Comparison of ENCODE assay signal across 15 cellular contexts in the genomic region with DNA sequence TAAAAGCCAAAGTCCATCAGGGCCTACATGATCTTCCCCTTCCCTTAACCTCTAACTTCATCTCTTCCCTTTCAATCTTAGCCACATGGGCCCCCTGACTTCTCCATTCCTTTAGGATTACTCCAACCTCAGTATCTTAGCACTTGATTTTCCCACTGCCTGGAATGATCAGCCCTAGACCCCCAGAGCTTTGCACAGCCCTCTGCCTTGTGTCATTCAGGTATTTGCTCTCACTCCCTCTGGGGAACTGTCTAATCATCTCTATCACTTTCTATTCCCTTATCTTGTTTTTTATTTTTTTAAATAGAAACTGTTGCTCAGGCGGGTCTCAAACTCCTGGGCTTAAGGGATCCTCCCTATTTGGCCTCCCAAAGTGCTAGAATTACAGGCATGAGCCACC. TPM values are rescaled to one million over a fixed set of nuclear protein-coding genes. Genes with fewer than 3 reads are reported as not detected.
DNase-seq lines count a peak whose midpoint lies in the region; ATAC-seq and TF ChIP-seq lines count a peak whose summit lies in the region.
"Had no signal": no experiment of that assay in that cellular context is flagged by ENCODE, and none has a peak within 500 bp of the region (broad histone marks: within the 10 kb centered on the region; RNA-seq: fewer than 3 reads in every experiment).

No MANE protein-coding gene starts in this region.

- H3K27ac Mint-ChIP-seq in MCF 10A (ENCODE audit: low read depth, unreplicated experiment), result peak overlapping the region; percentile 10
- H3K27ac Mint-ChIP-seq in effector memory CD8-positive, alpha-beta T cell, result peak overlapping the region; percentile 67 to 83
- peak overlapping the region; percentile 15 for H3K27ac Mint-ChIP-seq in stimulated activated naive B cell treated with anti-CD40 and anti-IgM and Interleukin-4, amounts not matched to agents 10 μg/mL and 1 μg/mL and 100 μg/mL, for 72 hours

- POLR2A ChIA-PET in MCF 10A (lab: Yijun Ruan, JAX), result interaction anchor here (0.6 to 8.5 kb wide), 7 partner anchors 12 to 815 kb away, joined by 3 to 170 read pairs (median 7); a partner anchor contains a TSS

- H3K9me3 Mint-ChIP-seq in MCF 10A (ENCODE audit: unreplicated experiment), result peaks cover 8% of the 10 kb centered on the region
- peaks cover 11 to 12% of the 10 kb centered on the region in 2 donors for H3K9me3 Mint-ChIP-seq in effector memory CD8-positive, alpha-beta T cell
- H3K9me3 Mint-ChIP-seq in stimulated activated naive B cell treated with anti-CD40 and anti-IgM and Interleukin-4, amounts not matched to agents 10 μg/mL and 1 μg/mL and 100 μg/mL, for 72 hours, result peaks cover 14 to 21% of the 10 kb centered on the region in 2 donors

- no TSS peak for BruUV-seq in MCF 10A (replicated peaks; lab: Mats Ljungman, UMichigan)

- no peak overlapping the region for H3K4me3 Mint-ChIP-seq in MCF 10A (ENCODE audit: unreplicated experiment)
- H3K4me3 Mint-ChIP-seq in effector memory CD8-positive, alpha-beta T cell, result no peak overlapping the region
- H3K4me3 Mint-ChIP-seq in stimulated activated naive B cell treated with anti-CD40 and anti-IgM and Interleukin-4, amounts not matched to agents 10 μg/mL and 1 μg/mL and 100 μg/mL, for 72 hours, result peak overlapping the region; percentile 8 to 57
- H3K4me3 Mint-ChIP-seq: naive B cell had no signal

- no peaks in the 10 kb centered on the region for H3K4me1 ChIP-seq in breast epithelium
- peaks cover 29% of the 10 kb centered on the region for H3K4me1 ChIP-seq in RWPE2 (ENCODE audit: insufficient read depth, poor library complexity, severe bottlenecking)
- H3K4me1 ChIP-seq: right lobe of liver had no signal

- intact Hi-C loops in MCF 10A (cut with micrococcal nuclease), result no loop called here
- intact Hi-C loops in breast epithelium (cut with DNase I; ENCODE audit: low total_unique reads), result no loop called here
- intact Hi-C loops in posterior cingulate gyrus (cut with DNase I), result no loop called here

- no peak overlapping the region for H3K27ac ChIP-seq in breast epithelium
- H3K27ac ChIP-seq in RWPE2 (ENCODE audit: poor library complexity, severe bottlenecking), result no peak overlapping the region
- H3K27ac ChIP-seq: body of pancreas, heart left ventricle, right lobe of liver had no signal

- H3K36me3 ChIP-seq in breast epithelium (peaks cover under 1% of the 10 kb centered on the region), RWPE2 (ENCODE audit: low read depth) (peaks cover 57% of the 10 kb centered on the region)

- H3K36me3 Mint-ChIP-seq in MCF 10A (ENCODE audit: insufficient read depth, unreplicated experiment), result peaks cover 87% of the 10 kb centered on the region
- peaks cover 55% of the 10 kb centered on the region for H3K36me3 Mint-ChIP-seq in effector memory CD8-positive, alpha-beta T cell (ENCODE audit: insufficient read depth)
- peaks cover 80 to 82% of the 10 kb centered on the region in 2 donors for H3K36me3 Mint-ChIP-seq in stimulated activated naive B cell treated with anti-CD40 and anti-IgM and Interleukin-4, amounts not matched to agents 10 μg/mL and 1 μg/mL and 100 μg/mL, for 72 hours

- peaks cover 16 to 21% of the 10 kb centered on the region in 2 donors for H3K9me3 ChIP-seq in breast epithelium
- peaks cover 10% of the 10 kb centered on the region for H3K9me3 ChIP-seq in RWPE2 (ENCODE audit: severe bottlenecking)
- H3K9me3 ChIP-seq: BE2C had no signal

- TF ChIP-seq CTCF in MCF 10A (IDR thresholded peaks at IDR 0.05; ENCODE audit: unreplicated experiment) (no peak), breast epithelium (IDR thresholded peaks at IDR 0.05) (no peak), RWPE2 (IDR thresholded peaks at IDR 0.05; ENCODE audit: poor library complexity, severe bottlenecking) (no peak)

- H3K4me3 ChIP-seq in breast epithelium (no peak overlapping the region), RWPE2 (ENCODE audit: severe bottlenecking) (no peak overlapping the region)
- H3K4me3 ChIP-seq: body of pancreas, heart left ventricle, right lobe of liver had no signal

- TF ChIP-seq POLR2A in breast epithelium (IDR thresholded peaks at IDR 0.05), result no peak

- no peaks in the 10 kb centered on the region for H3K27me3 Mint-ChIP-seq in MCF 10A (ENCODE audit: insufficient read depth, unreplicated experiment)
- H3K27me3 Mint-ChIP-seq in effector memory CD8-positive, alpha-beta T cell, result no peaks in the 10 kb centered on the region
- no peaks in the 10 kb centered on the region for H3K27me3 Mint-ChIP-seq in stimulated activated naive B cell treated with anti-CD40 and anti-IgM and Interleukin-4, amounts not matched to agents 10 μg/mL and 1 μg/mL and 100 μg/mL, for 72 hours
- H3K27me3 Mint-ChIP-seq: naive B cell had no signal

- H3K27me3 ChIP-seq in breast epithelium, result no peaks in the 10 kb centered on the region
- H3K27me3 ChIP-seq in RWPE2 (ENCODE audit: insufficient read depth, poor library complexity, severe bottlenecking), result no peaks in the 10 kb centered on the region
- H3K27me3 ChIP-seq: BE2C, body of pancreas, heart left ventricle, right lobe of liver had no signal

- CTCF ChIA-PET in MCF 10A (lab: Yijun Ruan, JAX), result interaction anchor here (1.1 kb wide), 1 partner anchor 28 kb away, joined by 3 read pairs; no protein-coding TSS in a partner anchor

- no peak for DNase-seq in MCF 10A (ENCODE audit: unreplicated experiment)
- DNase-seq in breast epithelium (ENCODE audit: low spot score in 2 of 2), result no peak
- DNase-seq in RWPE2 (ENCODE audit: low spot score), result no peak
- no peak for DNase-seq in effector memory CD8-positive, alpha-beta T cell
- no peak for DNase-seq in stimulated activated naive B cell treated with anti-CD40 and anti-IgM and Interleukin-4, amounts not matched to agents 10 μg/mL and 1 μg/mL and 100 μg/mL, for 72 hours
- DNase-seq in NCI-H510A treated with DMSO at 0.1 percent for 48 hours (lab: John Stamatoyannopoulos, UW), result no peak
- no peak for DNase-seq in posterior cingulate gyrus
- DNase-seq: BE2C, body of pancreas, heart left ventricle, naive B cell, NCI-H1436, NCI-H524 treated with DMSO at 0.1 percent for 48 hours, right lobe of liver had no signal

- ATAC-seq in RWPE2 (ENCODE audit: low read depth), result peak; percentile 2
- no peak for ATAC-seq in effector memory CD8-positive, alpha-beta T cell (replicated peaks)
- ATAC-seq in stimulated activated naive B cell treated with anti-CD40 and anti-IgM and Interleukin-4, amounts not matched to agents 10 μg/mL and 1 μg/mL and 100 μg/mL, for 72 hours (replicated peaks), result peak; percentile 22 to 44
- no peak for ATAC-seq in GM19035 (IDR thresholded peaks at IDR 0.05; ENCODE audit: unreplicated experiment)
- ATAC-seq: body of pancreas, heart left ventricle had no signal

- H3K4me1 Mint-ChIP-seq in MCF 10A (ENCODE audit: insufficient read depth, unreplicated experiment), result peaks cover 24% of the 10 kb centered on the region
- peaks cover 11 to 14% of the 10 kb centered on the region in 2 donors for H3K4me1 Mint-ChIP-seq in effector memory CD8-positive, alpha-beta T cell (ENCODE audit: low read depth in 2 of 2)
- peaks cover 25 to 43% of the 10 kb centered on the region in 2 donors for H3K4me1 Mint-ChIP-seq in stimulated activated naive B cell treated with anti-CD40 and anti-IgM and Interleukin-4, amounts not matched to agents 10 μg/mL and 1 μg/mL and 100 μg/mL, for 72 hours

RNA-seq across cellular contexts. Expression of a gene that starts 13.3 kb away (rescaled TPM):
- total RNA-seq in MCF 10A (2022) (24.3 and 26.8 TPM in 2 replicates), breast epithelium (10 to 100 TPM; 36.3 to 42.1 (median 36.7) TPM)

Comparison
In these comparisons a context has a peak if more than half of its experiments do, and no peak if none do; other contexts are left out.
1. H3K27ac Mint-ChIP-seq: peak in every context shown above with its lines; median percentile 75 in effector memory CD8-positive, alpha-beta T cell; 15 in stimulated activated naive B cell treated with anti-CD40 and anti-IgM and Interleukin-4, amounts not matched to agents 10 μg/mL and 1 μg/mL and 100 μg/mL, for 72 hours; 10 in MCF 10A.
2. H3K4me3 Mint-ChIP-seq: peak in stimulated activated naive B cell treated with anti-CD40 and anti-IgM and Interleukin-4, amounts not matched to agents 10 μg/mL and 1 μg/mL and 100 μg/mL, for 72 hours (2 of 2); none in MCF 10A (single experiment) and effector memory CD8-positive, alpha-beta T cell (0 of 2).
3. ATAC-seq: peak in RWPE2 (single experiment) and stimulated activated naive B cell treated with anti-CD40 and anti-IgM and Interleukin-4, amounts not matched to agents 10 μg/mL and 1 μg/mL and 100 μg/mL, for 72 hours (2 of 2); none in effector memory CD8-positive, alpha-beta T cell (single experiment) and GM19035 (single experiment).